8 cellular contexts compared by ENCODE assay signal in the genomic region with DNA sequence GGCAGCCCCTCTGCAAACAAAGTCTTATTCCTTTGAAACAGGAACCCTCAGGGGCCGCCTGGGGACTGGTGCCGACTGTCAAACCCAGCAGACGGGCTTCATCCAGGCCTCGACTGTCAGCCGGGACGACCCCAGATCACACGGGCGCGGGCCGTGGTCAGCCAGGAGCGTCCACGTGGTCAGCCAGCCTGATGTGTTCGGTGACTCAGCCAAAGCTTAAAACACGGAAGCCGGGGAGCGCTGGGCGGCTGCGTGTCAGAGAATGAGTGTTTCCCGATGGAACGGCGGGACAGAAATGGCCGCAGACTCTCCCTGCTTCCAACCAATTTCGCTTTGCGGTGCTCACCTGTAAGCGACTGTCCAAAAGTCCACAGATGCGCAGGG.
DNase-seq lines count a peak whose midpoint lies in the region; ATAC-seq, FAIRE-seq and TF ChIP-seq lines count a peak whose summit lies in the region.
"Not testable (repeated sequence)": the region's sequence is repeated elsewhere in the genome, so short reads cannot be mapped to it uniquely, and the experiment has no call there.

No MANE protein-coding gene starts in this region.

- TF ChIP-seq RAD21 in K562 (CRISPR knock-in tag; conservative IDR thresholded peaks at IDR 0.05 in 1 of 2, IDR thresholded peaks at IDR 0.05 in 1 of 2); HepG2 (CRISPR knock-in tag; IDR thresholded peaks at IDR 0.05): not testable (repeated sequence)

- CTCF ChIA-PET in K562 (lab: Yijun Ruan, JAX; ENCODE audit: low intra/inter-chr PET ratio); HepG2 (lab: Yijun Ruan, JAX; ENCODE audit: low intra/inter-chr PET ratio, low total read pairs): not testable (repeated sequence)

- not testable (repeated sequence) for H3K4me2 ChIP-seq in K562 (ENCODE audit: insufficient read depth, low read length)
- H3K4me2 ChIP-seq in HepG2 (ENCODE audit: low read depth, low read length) = peak overlapping the region; percentile 41; the same call in 1 of the 2 replicates

- not testable (repeated sequence) for H4K20me1 ChIP-seq in K562 (replicated peaks; ENCODE audit: control insufficient read depth, insufficient read depth, low read length); HepG2 (ENCODE audit: insufficient read depth, low read length)

- peaks cover 20 to 32% of the 10 kb centered on the region in 2 experiments for H3K4me1 ChIP-seq in K562 (replicated peaks in 1 of 2; ENCODE audit: control insufficient read depth in 2 of 2, insufficient read depth in 2 of 2, low read length in 2 of 2)
- peaks cover 0 to 20% (median 0%) of the 10 kb centered on the region in 3 donors for H3K4me1 ChIP-seq in gastroesophageal sphincter
- H3K4me1 ChIP-seq in HepG2 (ENCODE audit: insufficient read depth, low read length) = peaks cover 45% of the 10 kb centered on the region
- not testable (repeated sequence) for H3K4me1 ChIP-seq in ovary (ENCODE audit: insufficient read depth); spleen

- H2AFZ ChIP-seq in K562 (ENCODE audit: low read depth, low read length) = peak overlapping the region; percentile 51; the same call in 1 of the 2 replicates
- H2AFZ ChIP-seq in HepG2 (ENCODE audit: low read length) = not testable (repeated sequence)

- BruUV-seq in K562 (replicated peaks; lab: Mats Ljungman, UMichigan); HepG2 (replicated peaks; lab: Mats Ljungman, UMichigan): not testable (repeated sequence)

- 25% methylated on average over 22 of the region's 26 CpGs for whole genome bisulfite sequencing in K562 (ENCODE audit: insufficient coverage, low coverage, missing lambda C conversion rate)
- WGBS in gastroesophageal sphincter (ENCODE audit: low coverage in 1 of 2), 2 donors = no CpG with 5 or more reads among the region's 26 CpGs
- 86% methylated on average over 24 of the region's 26 CpGs for WGBS in HepG2 (ENCODE audit: low lambda C conversion rate)
- 75 to 84% (median 80%) methylated on average over 24 to 26 of the region's 26 CpGs for whole genome bisulfite sequencing in ovary, 3 donors
- 73 to 80% (median 77%) methylated on average over 20 to 26 of the region's 26 CpGs for WGBS in spleen, 5 donors

- DNase-seq in A172 (ENCODE audit: low spot score) = peak; percentile 29
- peak; percentile 74 for DNase-seq in Daoy (ENCODE audit: low read depth)
- peak; percentile 58 for DNase-seq in RKO (ENCODE audit: low spot score)
- DNase-seq in K562 (ENCODE audit: extremely low read depth in 1 of 4, low spot score in 3 of 4) = peak in 1 of 4 experiments; percentile 43
- not testable (repeated sequence) for DNase-seq in HepG2 (ENCODE audit: low spot score)
- DNase-seq in ovary = peak in 3 of 5 donors; percentile 25 to 49 (median 43)
- DNase-seq in spleen = peak; percentile 55

- not testable (repeated sequence) for H3K9me3 ChIP-seq in K562 (replicated peaks; ENCODE audit: control insufficient read depth, insufficient read depth, low read depth, low read length); gastroesophageal sphincter; HepG2 (ENCODE audit: low read length); ovary; spleen

- in situ Hi-C loops in K562 (cut with MboI); HepG2 (cut with HindIII; ENCODE audit: extremely low pct_ligation_motif_present, low pct_unique_long_range_greater_than_20kb): not testable (repeated sequence)

- POLR2A ChIA-PET in K562 (lab: Yijun Ruan, JAX); HepG2 (lab: Yijun Ruan, JAX): not testable (repeated sequence)

- H3K79me2 ChIP-seq in K562 (ENCODE audit: control insufficient read depth, insufficient read depth, low read length); HepG2 (ENCODE audit: insufficient read depth, low read length): not testable (repeated sequence)

- not testable (repeated sequence) for H3K9ac ChIP-seq in K562 (ENCODE audit: insufficient read depth in 1 of 2, low read depth in 2 of 2, low read length in 2 of 2); HepG2 (ENCODE audit: insufficient read depth, low read depth, low read length)

- not testable (repeated sequence) for H3K36me3 ChIP-seq in K562 (ENCODE audit: control insufficient read depth, insufficient read depth, low read length); gastroesophageal sphincter; HepG2 (replicated peaks in 1 of 2; ENCODE audit: control insufficient read depth in 1 of 2, insufficient read depth in 2 of 2, low read length in 2 of 2); ovary; spleen

- intact Hi-C loops in K562 (cut with micrococcal nuclease); HepG2 (cut with micrococcal nuclease; ENCODE audit: unreplicated experiment); ovary (cut with DNase I); spleen (cut with DNase I; ENCODE audit: low total_unique reads): not testable (repeated sequence)

- H3K9me1 ChIP-seq in K562 (ENCODE audit: control insufficient read depth, insufficient read depth, low read length) = not testable (repeated sequence)

- peak; percentile 19 for FAIRE-seq in K562 (lab: Jason Lieb, UNC)
- FAIRE-seq in HepG2 (lab: Jason Lieb, UNC) = not testable (repeated sequence)

- TF ChIP-seq CTCF in K562 (IDR thresholded peaks at IDR 0.05 in 2 of 3, conservative IDR thresholded peaks at IDR 0.05 in 1 of 3; ENCODE audit: insufficient read depth in 2 of 3, low read depth in 1 of 3, low read length in 3 of 3); gastroesophageal sphincter (IDR thresholded peaks at IDR 0.05); HepG2 (CRISPR knock-in tag; IDR thresholded peaks at IDR 0.05); ovary (IDR thresholded peaks at IDR 0.05); spleen (IDR thresholded peaks at IDR 0.05 in 8 of 11, conservative IDR thresholded peaks at IDR 0.05 in 3 of 11): not testable (repeated sequence)

- H3K27me3 ChIP-seq in K562 (ENCODE audit: control insufficient read depth in 2 of 2, insufficient read depth in 2 of 2, low read length in 2 of 2) (peaks cover 0 to 11% of the 10 kb centered on the region in 2 experiments; a peak in 2 of 5 replicates), HepG2 (ENCODE audit: control insufficient read depth in 1 of 2, insufficient read depth in 2 of 2, low read length in 2 of 2) (peaks cover 1 to 28% of the 10 kb centered on the region in 2 experiments; a peak in 4 of 5 replicates)
- H3K27me3 ChIP-seq in gastroesophageal sphincter; ovary; spleen (replicated peaks in 1 of 7): not testable (repeated sequence)

- ATAC-seq in K562 (peak; percentile 43; the same call in 2 of the 3 replicates), gastroesophageal sphincter (peak; percentile 80)
- not testable (repeated sequence) for ATAC-seq in HepG2

- not testable (repeated sequence) for H3K27ac ChIP-seq in K562 (ENCODE audit: extremely low read depth, low read depth, low read length); HepG2 (ENCODE audit: extremely low read length, insufficient read depth, low read length); ovary; spleen
- H3K27ac ChIP-seq in gastroesophageal sphincter = peak overlapping the region in 1 of 4 donors; percentile 25

- not testable (repeated sequence) for TF ChIP-seq POLR2A in K562 (conservative IDR thresholded peaks at IDR 0.05); gastroesophageal sphincter (IDR thresholded peaks at IDR 0.05); HepG2 (IDR thresholded peaks at IDR 0.05; ENCODE audit: insufficient read depth in 1 of 2, low read depth in 2 of 2, low read length in 2 of 2); ovary (IDR thresholded peaks at IDR 0.05); spleen (IDR thresholded peaks at IDR 0.05)

- H3K4me3 ChIP-seq in K562; gastroesophageal sphincter; HepG2 (replicated peaks in 1 of 3; ENCODE audit: insufficient read depth in 1 of 3, low read depth in 2 of 3, low read length in 3 of 3); ovary; spleen: not testable (repeated sequence)

- not testable (repeated sequence) for TF ChIP-seq EP300 in K562 (IDR thresholded peaks at IDR 0.05; ENCODE audit: low read length); gastroesophageal sphincter (IDR thresholded peaks at IDR 0.05); HepG2 (IDR thresholded peaks at IDR 0.05; ENCODE audit: low read depth in 2 of 2, low read length in 2 of 2); HepG2 (CRISPR knock-in tag; IDR thresholded peaks at IDR 0.05; ENCODE audit: borderline replicate concordance); ovary (IDR thresholded peaks at IDR 0.05)

TF ChIP-seq in HepG2, 621 proteins besides CTCF, POLR2A, EP300 and RAD21 (continues in another document):
- TF ChIP-seq, protein P1, sequence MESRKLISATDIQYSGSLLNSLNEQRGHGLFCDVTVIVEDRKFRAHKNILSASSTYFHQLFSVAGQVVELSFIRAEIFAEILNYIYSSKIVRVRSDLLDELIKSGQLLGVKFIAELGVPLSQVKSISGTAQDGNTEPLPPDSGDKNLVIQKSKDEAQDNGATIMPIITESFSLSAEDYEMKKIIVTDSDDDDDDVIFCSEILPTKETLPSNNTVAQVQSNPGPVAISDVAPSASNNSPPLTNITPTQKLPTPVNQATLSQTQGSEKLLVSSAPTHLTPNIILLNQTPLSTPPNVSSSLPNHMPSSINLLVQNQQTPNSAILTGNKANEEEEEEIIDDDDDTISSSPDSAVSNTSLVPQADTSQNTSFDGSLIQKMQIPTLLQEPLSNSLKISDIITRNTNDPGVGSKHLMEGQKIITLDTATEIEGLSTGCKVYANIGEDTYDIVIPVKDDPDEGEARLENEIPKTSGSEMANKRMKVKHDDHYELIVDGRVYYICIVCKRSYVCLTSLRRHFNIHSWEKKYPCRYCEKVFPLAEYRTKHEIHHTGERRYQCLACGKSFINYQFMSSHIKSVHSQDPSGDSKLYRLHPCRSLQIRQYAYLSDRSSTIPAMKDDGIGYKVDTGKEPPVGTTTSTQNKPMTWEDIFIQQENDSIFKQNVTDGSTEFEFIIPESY (CRISPR knock-in tag; IDR thresholded peaks at IDR 0.05) = 0 out of 2 replicates have a peak, but pooled peaks have one; percentile 47
- peak; percentile 42; the same call in 1 of the 2 replicates for TF ChIP-seq ZBTB38 (CRISPR knock-in tag; IDR thresholded peaks at IDR 0.05)
